In the genomic region with DNA sequence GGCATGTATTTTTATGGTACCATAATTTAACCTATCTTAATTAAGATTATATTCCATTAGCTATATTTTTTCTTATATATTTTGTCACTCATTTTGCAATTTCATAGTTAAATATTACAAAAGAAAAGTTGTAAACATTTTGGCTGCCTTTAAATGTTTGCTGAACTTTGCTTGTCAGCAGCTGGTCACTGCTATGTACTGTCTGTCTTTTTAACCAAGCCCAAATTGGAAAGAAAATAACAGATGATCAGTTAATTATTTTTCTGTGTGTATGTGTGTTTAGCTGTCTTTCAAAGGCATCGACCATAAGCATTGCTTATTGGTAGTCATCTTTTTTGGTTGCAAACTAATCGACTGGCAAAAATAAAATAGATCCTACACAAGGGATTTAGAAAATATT, we compare ENCODE assay signal across 2 cellular contexts.
TF ChIP-seq lines count a peak whose summit lies in the region.

No MANE protein-coding gene starts in this region.

TF ChIP-seq in liver, 16 proteins besides CTCF, POLR2A, EP300 and RAD21:
- TF ChIP-seq FOXA2 (IDR thresholded peaks at IDR 0.05) (no peak), YY1 (IDR thresholded peaks at IDR 0.05) (peak; percentile 19), GABPA (IDR thresholded peaks at IDR 0.05 in 1 of 2, conservative IDR thresholded peaks at IDR 0.05 in 1 of 2) (no peak), JUND (IDR thresholded peaks at IDR 0.05) (no peak), FOXA1 (IDR thresholded peaks at IDR 0.05) (no peak), HNF4A (conservative IDR thresholded peaks at IDR 0.05) (peak; percentile 15 to 45), NR2F2 (IDR thresholded peaks at IDR 0.05) (no peak), HNF4G (IDR thresholded peaks at IDR 0.05) (no peak), EGR1 (IDR thresholded peaks at IDR 0.05; ENCODE audit: low read depth in 2 of 2) (no peak), RXRA (IDR thresholded peaks at IDR 0.05) (peak in 1 of 2 donors; percentile 16), SP1 (IDR thresholded peaks at IDR 0.05) (no peak), TAF1 (conservative IDR thresholded peaks at IDR 0.05) (no peak)
- TF ChIP-seq, protein P1, sequence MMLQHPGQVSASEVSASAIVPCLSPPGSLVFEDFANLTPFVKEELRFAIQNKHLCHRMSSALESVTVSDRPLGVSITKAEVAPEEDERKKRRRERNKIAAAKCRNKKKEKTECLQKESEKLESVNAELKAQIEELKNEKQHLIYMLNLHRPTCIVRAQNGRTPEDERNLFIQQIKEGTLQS (IDR thresholded peaks at IDR 0.05): no peak
- TF ChIP-seq, protein P2, sequence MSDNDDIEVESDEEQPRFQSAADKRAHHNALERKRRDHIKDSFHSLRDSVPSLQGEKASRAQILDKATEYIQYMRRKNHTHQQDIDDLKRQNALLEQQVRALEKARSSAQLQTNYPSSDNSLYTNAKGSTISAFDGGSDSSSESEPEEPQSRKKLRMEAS (IDR thresholded peaks at IDR 0.05): no peak
- TF ChIP-seq, protein P3, sequence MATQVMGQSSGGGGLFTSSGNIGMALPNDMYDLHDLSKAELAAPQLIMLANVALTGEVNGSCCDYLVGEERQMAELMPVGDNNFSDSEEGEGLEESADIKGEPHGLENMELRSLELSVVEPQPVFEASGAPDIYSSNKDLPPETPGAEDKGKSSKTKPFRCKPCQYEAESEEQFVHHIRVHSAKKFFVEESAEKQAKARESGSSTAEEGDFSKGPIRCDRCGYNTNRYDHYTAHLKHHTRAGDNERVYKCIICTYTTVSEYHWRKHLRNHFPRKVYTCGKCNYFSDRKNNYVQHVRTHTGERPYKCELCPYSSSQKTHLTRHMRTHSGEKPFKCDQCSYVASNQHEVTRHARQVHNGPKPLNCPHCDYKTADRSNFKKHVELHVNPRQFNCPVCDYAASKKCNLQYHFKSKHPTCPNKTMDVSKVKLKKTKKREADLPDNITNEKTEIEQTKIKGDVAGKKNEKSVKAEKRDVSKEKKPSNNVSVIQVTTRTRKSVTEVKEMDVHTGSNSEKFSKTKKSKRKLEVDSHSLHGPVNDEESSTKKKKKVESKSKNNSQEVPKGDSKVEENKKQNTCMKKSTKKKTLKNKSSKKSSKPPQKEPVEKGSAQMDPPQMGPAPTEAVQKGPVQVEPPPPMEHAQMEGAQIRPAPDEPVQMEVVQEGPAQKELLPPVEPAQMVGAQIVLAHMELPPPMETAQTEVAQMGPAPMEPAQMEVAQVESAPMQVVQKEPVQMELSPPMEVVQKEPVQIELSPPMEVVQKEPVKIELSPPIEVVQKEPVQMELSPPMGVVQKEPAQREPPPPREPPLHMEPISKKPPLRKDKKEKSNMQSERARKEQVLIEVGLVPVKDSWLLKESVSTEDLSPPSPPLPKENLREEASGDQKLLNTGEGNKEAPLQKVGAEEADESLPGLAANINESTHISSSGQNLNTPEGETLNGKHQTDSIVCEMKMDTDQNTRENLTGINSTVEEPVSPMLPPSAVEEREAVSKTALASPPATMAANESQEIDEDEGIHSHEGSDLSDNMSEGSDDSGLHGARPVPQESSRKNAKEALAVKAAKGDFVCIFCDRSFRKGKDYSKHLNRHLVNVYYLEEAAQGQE (IDR thresholded peaks at IDR 0.05): no peak
- TF ChIP-seq, protein P4, sequence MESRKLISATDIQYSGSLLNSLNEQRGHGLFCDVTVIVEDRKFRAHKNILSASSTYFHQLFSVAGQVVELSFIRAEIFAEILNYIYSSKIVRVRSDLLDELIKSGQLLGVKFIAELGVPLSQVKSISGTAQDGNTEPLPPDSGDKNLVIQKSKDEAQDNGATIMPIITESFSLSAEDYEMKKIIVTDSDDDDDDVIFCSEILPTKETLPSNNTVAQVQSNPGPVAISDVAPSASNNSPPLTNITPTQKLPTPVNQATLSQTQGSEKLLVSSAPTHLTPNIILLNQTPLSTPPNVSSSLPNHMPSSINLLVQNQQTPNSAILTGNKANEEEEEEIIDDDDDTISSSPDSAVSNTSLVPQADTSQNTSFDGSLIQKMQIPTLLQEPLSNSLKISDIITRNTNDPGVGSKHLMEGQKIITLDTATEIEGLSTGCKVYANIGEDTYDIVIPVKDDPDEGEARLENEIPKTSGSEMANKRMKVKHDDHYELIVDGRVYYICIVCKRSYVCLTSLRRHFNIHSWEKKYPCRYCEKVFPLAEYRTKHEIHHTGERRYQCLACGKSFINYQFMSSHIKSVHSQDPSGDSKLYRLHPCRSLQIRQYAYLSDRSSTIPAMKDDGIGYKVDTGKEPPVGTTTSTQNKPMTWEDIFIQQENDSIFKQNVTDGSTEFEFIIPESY (IDR thresholded peaks at IDR 0.05): no peak

TF ChIP-seq in HepG2, 621 proteins besides CTCF, POLR2A, EP300 and RAD21:
- no peak for TF ChIP-seq ZNF430 (CRISPR knock-in tag; IDR thresholded peaks at IDR 0.05)
- no peak for TF ChIP-seq HES4 (CRISPR knock-in tag; IDR thresholded peaks at IDR 0.05; ENCODE audit: borderline replicate concordance)
- no peak for TF ChIP-seq TSC22D2 (CRISPR knock-in tag; IDR thresholded peaks at IDR 0.05; ENCODE audit: borderline replicate concordance)
- TF ChIP-seq ZNF232 (CRISPR knock-in tag; IDR thresholded peaks at IDR 0.05; ENCODE audit: borderline replicate concordance): no peak
- TF ChIP-seq, protein P3 (IDR thresholded peaks at IDR 0.05; ENCODE audit: borderline replicate concordance in 1 of 2, low read depth in 1 of 2, low read length in 2 of 2): no peak
- TF ChIP-seq, protein P5, sequence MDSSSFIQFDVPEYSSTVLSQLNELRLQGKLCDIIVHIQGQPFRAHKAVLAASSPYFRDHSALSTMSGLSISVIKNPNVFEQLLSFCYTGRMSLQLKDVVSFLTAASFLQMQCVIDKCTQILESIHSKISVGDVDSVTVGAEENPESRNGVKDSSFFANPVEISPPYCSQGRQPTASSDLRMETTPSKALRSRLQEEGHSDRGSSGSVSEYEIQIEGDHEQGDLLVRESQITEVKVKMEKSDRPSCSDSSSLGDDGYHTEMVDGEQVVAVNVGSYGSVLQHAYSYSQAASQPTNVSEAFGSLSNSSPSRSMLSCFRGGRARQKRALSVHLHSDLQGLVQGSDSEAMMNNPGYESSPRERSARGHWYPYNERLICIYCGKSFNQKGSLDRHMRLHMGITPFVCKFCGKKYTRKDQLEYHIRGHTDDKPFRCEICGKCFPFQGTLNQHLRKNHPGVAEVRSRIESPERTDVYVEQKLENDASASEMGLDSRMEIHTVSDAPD (CRISPR knock-in tag; IDR thresholded peaks at IDR 0.05): no peak
- TF ChIP-seq, protein P6, sequence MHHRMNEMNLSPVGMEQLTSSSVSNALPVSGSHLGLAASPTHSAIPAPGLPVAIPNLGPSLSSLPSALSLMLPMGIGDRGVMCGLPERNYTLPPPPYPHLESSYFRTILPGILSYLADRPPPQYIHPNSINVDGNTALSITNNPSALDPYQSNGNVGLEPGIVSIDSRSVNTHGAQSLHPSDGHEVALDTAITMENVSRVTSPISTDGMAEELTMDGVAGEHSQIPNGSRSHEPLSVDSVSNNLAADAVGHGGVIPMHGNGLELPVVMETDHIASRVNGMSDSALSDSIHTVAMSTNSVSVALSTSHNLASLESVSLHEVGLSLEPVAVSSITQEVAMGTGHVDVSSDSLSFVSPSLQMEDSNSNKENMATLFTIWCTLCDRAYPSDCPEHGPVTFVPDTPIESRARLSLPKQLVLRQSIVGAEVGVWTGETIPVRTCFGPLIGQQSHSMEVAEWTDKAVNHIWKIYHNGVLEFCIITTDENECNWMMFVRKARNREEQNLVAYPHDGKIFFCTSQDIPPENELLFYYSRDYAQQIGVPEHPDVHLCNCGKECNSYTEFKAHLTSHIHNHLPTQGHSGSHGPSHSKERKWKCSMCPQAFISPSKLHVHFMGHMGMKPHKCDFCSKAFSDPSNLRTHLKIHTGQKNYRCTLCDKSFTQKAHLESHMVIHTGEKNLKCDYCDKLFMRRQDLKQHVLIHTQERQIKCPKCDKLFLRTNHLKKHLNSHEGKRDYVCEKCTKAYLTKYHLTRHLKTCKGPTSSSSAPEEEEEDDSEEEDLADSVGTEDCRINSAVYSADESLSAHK (CRISPR knock-in tag; IDR thresholded peaks at IDR 0.05; ENCODE audit: borderline replicate concordance): no peak
- no peak for TF ChIP-seq ZBTB7B (CRISPR knock-in tag; IDR thresholded peaks at IDR 0.05)
- no peak for TF ChIP-seq ADNP (CRISPR knock-in tag; IDR thresholded peaks at IDR 0.05)
- TF ChIP-seq, protein P7, sequence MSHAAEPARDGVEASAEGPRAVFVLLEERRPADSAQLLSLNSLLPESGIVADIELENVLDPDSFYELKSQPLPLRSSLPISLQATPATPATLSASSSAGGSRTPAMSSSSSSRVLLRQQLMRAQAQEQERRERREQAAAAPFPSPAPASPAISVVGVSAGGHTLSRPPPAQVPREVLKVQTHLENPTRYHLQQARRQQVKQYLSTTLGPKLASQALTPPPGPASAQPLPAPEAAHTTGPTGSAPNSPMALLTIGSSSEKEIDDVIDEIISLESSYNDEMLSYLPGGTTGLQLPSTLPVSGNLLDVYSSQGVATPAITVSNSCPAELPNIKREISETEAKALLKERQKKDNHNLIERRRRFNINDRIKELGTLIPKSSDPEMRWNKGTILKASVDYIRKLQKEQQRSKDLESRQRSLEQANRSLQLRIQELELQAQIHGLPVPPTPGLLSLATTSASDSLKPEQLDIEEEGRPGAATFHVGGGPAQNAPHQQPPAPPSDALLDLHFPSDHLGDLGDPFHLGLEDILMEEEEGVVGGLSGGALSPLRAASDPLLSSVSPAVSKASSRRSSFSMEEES (CRISPR knock-in tag; IDR thresholded peaks at IDR 0.05): no peak
- TF ChIP-seq MTA1 (CRISPR knock-in tag; IDR thresholded peaks at IDR 0.05; ENCODE audit: borderline replicate concordance): no peak
